14 cellular contexts compared by ENCODE assay signal in the genomic region with DNA sequence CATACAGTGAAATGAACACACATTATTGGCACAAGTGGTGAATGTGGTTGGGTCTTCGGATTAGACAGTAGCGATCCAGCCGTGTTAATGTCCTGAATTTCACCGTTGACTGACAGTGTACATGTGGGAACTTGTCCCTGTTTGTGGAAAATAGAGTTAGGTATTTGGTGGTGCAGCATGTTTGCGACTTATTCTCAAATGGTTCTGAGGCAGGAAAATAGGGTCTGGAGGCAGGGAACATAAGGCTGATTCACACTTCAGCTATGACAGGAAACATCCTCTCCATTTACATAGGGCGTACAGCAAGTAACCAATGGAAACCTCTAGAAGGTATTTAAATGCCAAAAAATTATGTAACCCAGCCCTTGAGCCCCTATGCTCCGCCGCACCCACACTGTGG. TPM values are rescaled to one million over a fixed set of nuclear protein-coding genes. Genes with fewer than 3 reads are reported as not detected.
DNase-seq lines count a peak whose midpoint lies in the region; ATAC-seq and TF ChIP-seq lines count a peak whose summit lies in the region.
"Had no signal": no experiment of that assay in that cellular context is flagged by ENCODE, and none has a peak within 500 bp of the region (broad histone marks: within the 10 kb centered on the region; RNA-seq: fewer than 3 reads in every experiment).

No MANE protein-coding gene starts in this region.

- H3K27ac ChIP-seq in smooth muscle cell (ENCODE audit: low read depth): peak overlapping the region; percentile 66
- no peak overlapping the region for H3K27ac ChIP-seq in MM.1S (ENCODE audit: low read length)

- no peaks in the 10 kb centered on the region for H4K20me1 ChIP-seq in smooth muscle cell (ENCODE audit: low read depth)
- no peaks in the 10 kb centered on the region for H4K20me1 ChIP-seq in MM.1S (ENCODE audit: insufficient read depth, low read length)

- no peaks in the 10 kb centered on the region for H3K79me2 ChIP-seq in smooth muscle cell (ENCODE audit: low read depth)
- no peaks in the 10 kb centered on the region for H3K79me2 ChIP-seq in MM.1S (ENCODE audit: low read length)

- H3K36me3 ChIP-seq in smooth muscle cell (ENCODE audit: low read depth) (no peaks in the 10 kb centered on the region), MM.1S (replicated peaks; ENCODE audit: insufficient read depth, low read length) (no peaks in the 10 kb centered on the region)

- H3K27ac Mint-ChIP-seq in T-cell: no peak overlapping the region

- no peak overlapping the region for H3K9ac ChIP-seq in smooth muscle cell (ENCODE audit: low read depth)
- H3K9ac ChIP-seq in MM.1S (ENCODE audit: low read length): no peak overlapping the region

- H3K9me3 Mint-ChIP-seq in activated T-cell treated with anti-CD3 and anti-CD28 coated beads, Interleukin-2, amount 50 U/mL, for 4 hours: no peaks in the 10 kb centered on the region
- no peaks in the 10 kb centered on the region for H3K9me3 Mint-ChIP-seq in T-cell

- H3K4me1 ChIP-seq in smooth muscle cell (ENCODE audit: low read depth) (no peaks in the 10 kb centered on the region), MM.1S (ENCODE audit: low read length) (no peaks in the 10 kb centered on the region)

- H2AFZ ChIP-seq in smooth muscle cell (ENCODE audit: low read depth) (no peak overlapping the region), MM.1S (ENCODE audit: low read length) (no peak overlapping the region)

- no peak overlapping the region for H3K4me3 ChIP-seq in fibroblast of mammary gland (ENCODE audit: control insufficient read depth, low read depth, low read length)
- H3K4me3 ChIP-seq in smooth muscle cell: no peak overlapping the region
- H3K4me3 ChIP-seq in MM.1S (ENCODE audit: low read length): no peak overlapping the region
- H3K4me3 ChIP-seq: GM12878 had no signal

- H3K4me1 Mint-ChIP-seq in activated T-cell treated with anti-CD3 and anti-CD28 coated beads, Interleukin-2, amount 50 U/mL, for 4 hours (ENCODE audit: low read depth): peaks cover 6% of the 10 kb centered on the region
- peaks cover 0 to 4% (median 4%) of the 10 kb centered on the region in 3 donors for H3K4me1 Mint-ChIP-seq in T-cell

- no peak for DNase-seq in activated T-cell treated with anti-CD3 and anti-CD28 coated beads, Interleukin-2, amount 50 U/mL, for 4 hours
- DNase-seq in activated T-cell treated with anti-CD3 and anti-CD28 coated beads for 4 hours: no peak
- no peak for DNase-seq in T-cell
- peak; percentile 32 for DNase-seq in fibroblast of mammary gland (ENCODE audit: low read depth)
- no peak for DNase-seq in smooth muscle cell (lab: John Stamatoyannopoulos, UW; ENCODE audit: unreplicated experiment)
- no peak for DNase-seq in MM.1S
- no peak for DNase-seq in activated CD4-positive, alpha-beta T cell treated with anti-CD3 and anti-CD28 coated beads, Interleukin-2, amount 50 U/mL, for 4 hours
- DNase-seq: AML-193, SHP77 had no signal

- POLR2A ChIA-PET in T-cell (lab: Charles Lee): interaction anchor here in 1 of 2 donors (0.8 kb wide), 1 partner anchor 37 kb away, joined by 3 read pairs; no protein-coding TSS in a partner anchor

- no peak for ATAC-seq in activated T-cell treated with anti-CD3 and anti-CD28 coated beads, Interleukin-2, amount 50 U/mL, for 4 hours
- ATAC-seq in T-cell (replicated peaks in 1 of 4): no peak
- no peak for ATAC-seq in GM19395 (IDR thresholded peaks at IDR 0.05; ENCODE audit: unreplicated experiment)

- H3F3A ChIP-seq in smooth muscle cell (ENCODE audit: low read depth): no peaks in the 10 kb centered on the region
- H3F3A ChIP-seq in MM.1S (ENCODE audit: insufficient read depth, low read length): no peaks in the 10 kb centered on the region

- TF ChIP-seq CTCF in fibroblast of mammary gland (conservative IDR thresholded peaks at IDR 0.05; ENCODE audit: control insufficient read depth, insufficient read depth, low read depth, low read length) (no peak), smooth muscle cell (IDR thresholded peaks at IDR 0.05; ENCODE audit: borderline replicate concordance, insufficient read depth, poor library complexity, severe bottlenecking) (no peak), MM.1S (IDR thresholded peaks at IDR 0.05; ENCODE audit: low read length) (no peak)

- H3K27me3 ChIP-seq in smooth muscle cell (ENCODE audit: low read depth) (no peaks in the 10 kb centered on the region), MM.1S (replicated peaks; ENCODE audit: insufficient read depth, low read length) (peaks cover 32% of the 10 kb centered on the region)

- no peaks in the 10 kb centered on the region for H3K9me2 ChIP-seq in MM.1S (replicated peaks; ENCODE audit: insufficient read depth, low read length)

- no peak overlapping the region for H3K4me2 ChIP-seq in smooth muscle cell
- no peak overlapping the region for H3K4me2 ChIP-seq in MM.1S (ENCODE audit: low read depth, low read length)

- no peaks in the 10 kb centered on the region for H3K36me3 Mint-ChIP-seq in activated T-cell treated with anti-CD3 and anti-CD28 coated beads, Interleukin-2, amount 50 U/mL, for 4 hours (ENCODE audit: insufficient read depth)
- H3K36me3 Mint-ChIP-seq in T-cell: no peaks in the 10 kb centered on the region

- CTCF ChIA-PET in T-cell (lab: Charles Lee): no interaction called here

- WGBS in smooth muscle cell (ENCODE audit: low lambda C conversion rate): 58% methylated on average over 8 of the region's 8 CpGs

- H3K9me3 ChIP-seq in smooth muscle cell (replicated peaks; ENCODE audit: low read depth): no peaks in the 10 kb centered on the region
- H3K9me3 ChIP-seq in MM.1S (replicated peaks; ENCODE audit: insufficient read depth, low read length): no peaks in the 10 kb centered on the region

- no peaks in the 10 kb centered on the region for H3K27me3 Mint-ChIP-seq in activated T-cell treated with anti-CD3 and anti-CD28 coated beads, Interleukin-2, amount 50 U/mL, for 4 hours (ENCODE audit: low read depth)
- H3K27me3 Mint-ChIP-seq in T-cell: no peaks in the 10 kb centered on the region

- H3K4me3 Mint-ChIP-seq in activated T-cell treated with anti-CD3 and anti-CD28 coated beads, Interleukin-2, amount 50 U/mL, for 4 hours: peak overlapping the region; percentile 13
- peak overlapping the region; percentile 42 to 65 (median 52) for H3K4me3 Mint-ChIP-seq in T-cell

RNA-seq across cellular contexts. Expression of a gene that starts 4.2 kb away (rescaled TPM):
- total RNA-seq in activated T-cell treated with anti-CD3 and anti-CD28 coated beads, Interleukin-2, amount 50 U/mL, for 4 hours: not detected
- total RNA-seq in T-cell (not detected), smooth muscle cell (3.0 TPM in 1 of 2 replicates, not detected in the other)
- 0.56 TPM in 1 of 2 replicates, not detected in the other for polyA plus RNA-seq in smooth muscle cell
- total RNA-seq: GM12878, mononuclear cell had no signal
- polyA plus RNA-seq: GM12878, urinary bladder had no signal

RNA-seq across cellular contexts. Expression of a gene that starts 19.6 kb away (rescaled TPM):
- total RNA-seq in activated T-cell treated with anti-CD3 and anti-CD28 coated beads, Interleukin-2, amount 50 U/mL, for 4 hours: 1 to 10 TPM; 1.7 to 2.7 (median 2.2) TPM
- 1 to 10 TPM; 3.8 to 8.8 (median 6.6) TPM for total RNA-seq in T-cell
- total RNA-seq in smooth muscle cell: not detected in 2 replicates
- 1.3 and 2.4 TPM in 2 replicates for polyA plus RNA-seq in smooth muscle cell
- total RNA-seq: epithelial cell of proximal tubule had no signal

RNA-seq across cellular contexts. Expression of a gene that starts 19.9 kb away (rescaled TPM):
- total RNA-seq in activated T-cell treated with anti-CD3 and anti-CD28 coated beads, Interleukin-2, amount 50 U/mL, for 4 hours: not detected
- total RNA-seq in T-cell: not detected
- not detected in 2 replicates for total RNA-seq in smooth muscle cell
- polyA plus RNA-seq in smooth muscle cell: 3.4 TPM in 1 of 2 replicates, not detected in the other
- total RNA-seq: epithelial cell of proximal tubule, GM12878, mononuclear cell, urinary bladder had no signal

RNA-seq across cellular contexts. Expression of a gene that starts 38.4 kb away (rescaled TPM):
- total RNA-seq in activated T-cell treated with anti-CD3 and anti-CD28 coated beads, Interleukin-2, amount 50 U/mL, for 4 hours: 100 to 1,000 TPM in 2 of 3 donors, 10 to 100 TPM in 1; 91.1 to 109 (median 108) TPM
- total RNA-seq in T-cell: 100 to 1,000 TPM in 4 of 5 donors, 10 to 100 TPM in 1; 76.7 to 159 (median 134) TPM
- total RNA-seq in smooth muscle cell: 41.4 and 47.6 TPM in 2 replicates
- polyA plus RNA-seq in smooth muscle cell: 142 and 154 TPM in 2 replicates

RNA-seq across cellular contexts. Expression of a gene that starts 48.9 kb away (rescaled TPM):
- total RNA-seq in activated T-cell treated with anti-CD3 and anti-CD28 coated beads, Interleukin-2, amount 50 U/mL, for 4 hours: 1 to 10 TPM in 2 of 3 donors, under 1 TPM in 1; 0.99 to 1.1 (median 1.0) TPM
- 10 to 100 TPM in 2 of 5 donors, 1 to 10 TPM in 3; 2.5 to 13.8 (median 8.8) TPM for total RNA-seq in T-cell
- total RNA-seq in smooth muscle cell: 3.2 and 5.5 TPM in 2 replicates
- 1.4 and 6.5 TPM in 2 replicates for polyA plus RNA-seq in smooth muscle cell
